1 cellular context compared by ENCODE assay signal in the genomic region with DNA sequence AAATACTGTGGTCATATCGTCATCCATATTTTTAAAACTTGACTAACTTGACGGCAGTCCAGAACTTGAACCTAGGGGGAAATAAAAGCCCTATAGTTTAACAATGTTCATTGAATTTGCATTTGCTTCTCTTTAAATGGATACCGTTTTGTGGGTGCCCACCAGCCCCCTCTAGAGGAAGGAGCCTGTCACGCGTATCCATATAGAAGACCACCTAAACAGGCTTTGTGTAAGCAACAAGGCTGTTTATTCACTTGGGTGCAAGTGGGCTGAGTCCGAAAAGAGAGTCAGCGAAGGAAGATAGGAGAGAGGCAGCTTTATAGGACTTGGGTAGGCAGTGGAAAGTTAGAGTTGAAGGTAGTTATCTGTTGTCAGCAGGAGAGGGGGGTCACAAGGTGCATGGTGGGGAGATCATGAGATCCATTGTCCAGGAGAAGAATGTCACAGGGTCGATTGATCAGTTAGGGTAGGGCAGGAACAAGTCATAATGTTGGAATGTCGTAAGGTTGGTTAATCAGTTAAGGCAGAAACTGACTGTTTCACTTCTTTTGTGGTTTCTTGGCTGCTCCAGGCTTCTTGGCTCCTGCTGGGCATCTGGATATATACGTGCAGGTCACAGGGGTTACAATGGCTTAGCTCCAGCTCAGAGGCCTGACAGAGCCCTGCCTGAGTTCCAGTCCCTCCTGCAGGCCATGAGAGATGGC.
TF ChIP-seq lines count a peak whose summit lies in the region.

No MANE protein-coding gene starts in this region.

TF ChIP-seq in K562, 482 proteins besides CTCF, POLR2A, EP300 and RAD21 (continued from another document and continues in another):
- TF ChIP-seq, protein P1, sequence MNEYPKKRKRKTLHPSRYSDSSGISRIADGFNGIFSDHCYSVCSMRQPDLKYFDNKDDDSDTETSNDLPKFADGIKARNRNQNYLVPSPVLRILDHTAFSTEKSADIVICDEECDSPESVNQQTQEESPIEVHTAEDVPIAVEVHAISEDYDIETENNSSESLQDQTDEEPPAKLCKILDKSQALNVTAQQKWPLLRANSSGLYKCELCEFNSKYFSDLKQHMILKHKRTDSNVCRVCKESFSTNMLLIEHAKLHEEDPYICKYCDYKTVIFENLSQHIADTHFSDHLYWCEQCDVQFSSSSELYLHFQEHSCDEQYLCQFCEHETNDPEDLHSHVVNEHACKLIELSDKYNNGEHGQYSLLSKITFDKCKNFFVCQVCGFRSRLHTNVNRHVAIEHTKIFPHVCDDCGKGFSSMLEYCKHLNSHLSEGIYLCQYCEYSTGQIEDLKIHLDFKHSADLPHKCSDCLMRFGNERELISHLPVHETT (CRISPR knock-in tag; conservative IDR thresholded peaks at IDR 0.05 in 1 of 2, IDR thresholded peaks at IDR 0.05 in 1 of 2) = no peak
- TF ChIP-seq NELFE (IDR thresholded peaks at IDR 0.05; ENCODE audit: insufficient read depth, insufficient read length) = no peak
- TF ChIP-seq MEIS2 (IDR thresholded peaks at IDR 0.05; ENCODE audit: partially characterized antibody) = no peak
- TF ChIP-seq, protein P2, sequence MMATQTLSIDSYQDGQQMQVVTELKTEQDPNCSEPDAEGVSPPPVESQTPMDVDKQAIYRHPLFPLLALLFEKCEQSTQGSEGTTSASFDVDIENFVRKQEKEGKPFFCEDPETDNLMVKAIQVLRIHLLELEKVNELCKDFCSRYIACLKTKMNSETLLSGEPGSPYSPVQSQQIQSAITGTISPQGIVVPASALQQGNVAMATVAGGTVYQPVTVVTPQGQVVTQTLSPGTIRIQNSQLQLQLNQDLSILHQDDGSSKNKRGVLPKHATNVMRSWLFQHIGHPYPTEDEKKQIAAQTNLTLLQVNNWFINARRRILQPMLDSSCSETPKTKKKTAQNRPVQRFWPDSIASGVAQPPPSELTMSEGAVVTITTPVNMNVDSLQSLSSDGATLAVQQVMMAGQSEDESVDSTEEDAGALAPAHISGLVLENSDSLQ (IDR thresholded peaks at IDR 0.05) = no peak
- TF ChIP-seq, protein P3, sequence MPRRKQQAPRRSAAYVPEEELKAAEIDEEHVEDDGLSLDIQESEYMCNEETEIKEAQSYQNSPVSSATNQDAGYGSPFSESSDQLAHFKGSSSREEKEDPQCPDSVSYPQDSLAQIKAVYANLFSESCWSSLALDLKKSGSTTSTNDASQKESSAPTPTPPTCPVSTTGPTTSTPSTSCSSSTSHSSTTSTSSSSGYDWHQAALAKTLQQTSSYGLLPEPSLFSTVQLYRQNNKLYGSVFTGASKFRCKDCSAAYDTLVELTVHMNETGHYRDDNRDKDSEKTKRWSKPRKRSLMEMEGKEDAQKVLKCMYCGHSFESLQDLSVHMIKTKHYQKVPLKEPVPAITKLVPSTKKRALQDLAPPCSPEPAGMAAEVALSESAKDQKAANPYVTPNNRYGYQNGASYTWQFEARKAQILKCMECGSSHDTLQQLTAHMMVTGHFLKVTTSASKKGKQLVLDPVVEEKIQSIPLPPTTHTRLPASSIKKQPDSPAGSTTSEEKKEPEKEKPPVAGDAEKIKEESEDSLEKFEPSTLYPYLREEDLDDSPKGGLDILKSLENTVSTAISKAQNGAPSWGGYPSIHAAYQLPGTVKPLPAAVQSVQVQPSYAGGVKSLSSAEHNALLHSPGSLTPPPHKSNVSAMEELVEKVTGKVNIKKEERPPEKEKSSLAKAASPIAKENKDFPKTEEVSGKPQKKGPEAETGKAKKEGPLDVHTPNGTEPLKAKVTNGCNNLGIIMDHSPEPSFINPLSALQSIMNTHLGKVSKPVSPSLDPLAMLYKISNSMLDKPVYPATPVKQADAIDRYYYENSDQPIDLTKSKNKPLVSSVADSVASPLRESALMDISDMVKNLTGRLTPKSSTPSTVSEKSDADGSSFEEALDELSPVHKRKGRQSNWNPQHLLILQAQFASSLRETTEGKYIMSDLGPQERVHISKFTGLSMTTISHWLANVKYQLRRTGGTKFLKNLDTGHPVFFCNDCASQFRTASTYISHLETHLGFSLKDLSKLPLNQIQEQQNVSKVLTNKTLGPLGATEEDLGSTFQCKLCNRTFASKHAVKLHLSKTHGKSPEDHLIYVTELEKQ (CRISPR knock-in tag; IDR thresholded peaks at IDR 0.05) = no peak
- TF ChIP-seq, protein P4, sequence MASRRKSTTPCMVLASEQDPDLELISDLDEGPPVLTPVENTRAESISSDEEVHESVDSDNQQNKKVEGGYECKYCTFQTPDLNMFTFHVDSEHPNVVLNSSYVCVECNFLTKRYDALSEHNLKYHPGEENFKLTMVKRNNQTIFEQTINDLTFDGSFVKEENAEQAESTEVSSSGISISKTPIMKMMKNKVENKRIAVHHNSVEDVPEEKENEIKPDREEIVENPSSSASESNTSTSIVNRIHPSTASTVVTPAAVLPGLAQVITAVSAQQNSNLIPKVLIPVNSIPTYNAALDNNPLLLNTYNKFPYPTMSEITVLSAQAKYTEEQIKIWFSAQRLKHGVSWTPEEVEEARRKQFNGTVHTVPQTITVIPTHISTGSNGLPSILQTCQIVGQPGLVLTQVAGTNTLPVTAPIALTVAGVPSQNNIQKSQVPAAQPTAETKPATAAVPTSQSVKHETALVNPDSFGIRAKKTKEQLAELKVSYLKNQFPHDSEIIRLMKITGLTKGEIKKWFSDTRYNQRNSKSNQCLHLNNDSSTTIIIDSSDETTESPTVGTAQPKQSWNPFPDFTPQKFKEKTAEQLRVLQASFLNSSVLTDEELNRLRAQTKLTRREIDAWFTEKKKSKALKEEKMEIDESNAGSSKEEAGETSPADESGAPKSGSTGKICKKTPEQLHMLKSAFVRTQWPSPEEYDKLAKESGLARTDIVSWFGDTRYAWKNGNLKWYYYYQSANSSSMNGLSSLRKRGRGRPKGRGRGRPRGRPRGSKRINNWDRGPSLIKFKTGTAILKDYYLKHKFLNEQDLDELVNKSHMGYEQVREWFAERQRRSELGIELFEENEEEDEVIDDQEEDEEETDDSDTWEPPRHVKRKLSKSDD (conservative IDR thresholded peaks at IDR 0.05; ENCODE audit: low read length) = no peak
- no peak for TF ChIP-seq ZNF12 (CRISPR knock-in tag; IDR thresholded peaks at IDR 0.05)
- no peak for TF ChIP-seq SP2 (IDR thresholded peaks at IDR 0.05; ENCODE audit: extremely low read depth, low read depth, low read length, poor library complexity, severe bottlenecking)
- TF ChIP-seq, protein P5, sequence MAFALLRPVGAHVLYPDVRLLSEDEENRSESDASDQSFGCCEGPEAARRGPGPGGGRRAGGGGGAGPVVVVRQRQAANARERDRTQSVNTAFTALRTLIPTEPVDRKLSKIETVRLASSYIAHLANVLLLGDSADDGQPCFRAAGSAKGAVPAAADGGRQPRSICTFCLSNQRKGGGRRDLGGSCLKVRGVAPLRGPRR (CRISPR knock-in tag; IDR thresholded peaks at IDR 0.05) = no peak
- TF ChIP-seq, protein P6, sequence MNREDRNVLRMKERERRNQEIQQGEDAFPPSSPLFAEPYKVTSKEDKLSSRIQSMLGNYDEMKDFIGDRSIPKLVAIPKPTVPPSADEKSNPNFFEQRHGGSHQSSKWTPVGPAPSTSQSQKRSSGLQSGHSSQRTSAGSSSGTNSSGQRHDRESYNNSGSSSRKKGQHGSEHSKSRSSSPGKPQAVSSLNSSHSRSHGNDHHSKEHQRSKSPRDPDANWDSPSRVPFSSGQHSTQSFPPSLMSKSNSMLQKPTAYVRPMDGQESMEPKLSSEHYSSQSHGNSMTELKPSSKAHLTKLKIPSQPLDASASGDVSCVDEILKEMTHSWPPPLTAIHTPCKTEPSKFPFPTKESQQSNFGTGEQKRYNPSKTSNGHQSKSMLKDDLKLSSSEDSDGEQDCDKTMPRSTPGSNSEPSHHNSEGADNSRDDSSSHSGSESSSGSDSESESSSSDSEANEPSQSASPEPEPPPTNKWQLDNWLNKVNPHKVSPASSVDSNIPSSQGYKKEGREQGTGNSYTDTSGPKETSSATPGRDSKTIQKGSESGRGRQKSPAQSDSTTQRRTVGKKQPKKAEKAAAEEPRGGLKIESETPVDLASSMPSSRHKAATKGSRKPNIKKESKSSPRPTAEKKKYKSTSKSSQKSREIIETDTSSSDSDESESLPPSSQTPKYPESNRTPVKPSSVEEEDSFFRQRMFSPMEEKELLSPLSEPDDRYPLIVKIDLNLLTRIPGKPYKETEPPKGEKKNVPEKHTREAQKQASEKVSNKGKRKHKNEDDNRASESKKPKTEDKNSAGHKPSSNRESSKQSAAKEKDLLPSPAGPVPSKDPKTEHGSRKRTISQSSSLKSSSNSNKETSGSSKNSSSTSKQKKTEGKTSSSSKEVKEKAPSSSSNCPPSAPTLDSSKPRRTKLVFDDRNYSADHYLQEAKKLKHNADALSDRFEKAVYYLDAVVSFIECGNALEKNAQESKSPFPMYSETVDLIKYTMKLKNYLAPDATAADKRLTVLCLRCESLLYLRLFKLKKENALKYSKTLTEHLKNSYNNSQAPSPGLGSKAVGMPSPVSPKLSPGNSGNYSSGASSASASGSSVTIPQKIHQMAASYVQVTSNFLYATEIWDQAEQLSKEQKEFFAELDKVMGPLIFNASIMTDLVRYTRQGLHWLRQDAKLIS (CRISPR knock-in tag; IDR thresholded peaks at IDR 0.05) = no peak
- TF ChIP-seq JUNB (CRISPR knock-in tag; conservative IDR thresholded peaks at IDR 0.05) = no peak
- TF ChIP-seq, protein P7, sequence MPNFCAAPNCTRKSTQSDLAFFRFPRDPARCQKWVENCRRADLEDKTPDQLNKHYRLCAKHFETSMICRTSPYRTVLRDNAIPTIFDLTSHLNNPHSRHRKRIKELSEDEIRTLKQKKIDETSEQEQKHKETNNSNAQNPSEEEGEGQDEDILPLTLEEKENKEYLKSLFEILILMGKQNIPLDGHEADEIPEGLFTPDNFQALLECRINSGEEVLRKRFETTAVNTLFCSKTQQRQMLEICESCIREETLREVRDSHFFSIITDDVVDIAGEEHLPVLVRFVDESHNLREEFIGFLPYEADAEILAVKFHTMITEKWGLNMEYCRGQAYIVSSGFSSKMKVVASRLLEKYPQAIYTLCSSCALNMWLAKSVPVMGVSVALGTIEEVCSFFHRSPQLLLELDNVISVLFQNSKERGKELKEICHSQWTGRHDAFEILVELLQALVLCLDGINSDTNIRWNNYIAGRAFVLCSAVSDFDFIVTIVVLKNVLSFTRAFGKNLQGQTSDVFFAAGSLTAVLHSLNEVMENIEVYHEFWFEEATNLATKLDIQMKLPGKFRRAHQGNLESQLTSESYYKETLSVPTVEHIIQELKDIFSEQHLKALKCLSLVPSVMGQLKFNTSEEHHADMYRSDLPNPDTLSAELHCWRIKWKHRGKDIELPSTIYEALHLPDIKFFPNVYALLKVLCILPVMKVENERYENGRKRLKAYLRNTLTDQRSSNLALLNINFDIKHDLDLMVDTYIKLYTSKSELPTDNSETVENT (CRISPR knock-in tag; IDR thresholded peaks at IDR 0.05) = no peak
- TF ChIP-seq RCOR1 (IDR thresholded peaks at IDR 0.05; ENCODE audit: borderline replicate concordance in 1 of 2, low read depth in 2 of 2, low read length in 2 of 2) = no peak
- no peak for TF ChIP-seq MED1 (CRISPR knock-in tag; IDR thresholded peaks at IDR 0.05; ENCODE audit: borderline replicate concordance)
- TF ChIP-seq, protein P8, sequence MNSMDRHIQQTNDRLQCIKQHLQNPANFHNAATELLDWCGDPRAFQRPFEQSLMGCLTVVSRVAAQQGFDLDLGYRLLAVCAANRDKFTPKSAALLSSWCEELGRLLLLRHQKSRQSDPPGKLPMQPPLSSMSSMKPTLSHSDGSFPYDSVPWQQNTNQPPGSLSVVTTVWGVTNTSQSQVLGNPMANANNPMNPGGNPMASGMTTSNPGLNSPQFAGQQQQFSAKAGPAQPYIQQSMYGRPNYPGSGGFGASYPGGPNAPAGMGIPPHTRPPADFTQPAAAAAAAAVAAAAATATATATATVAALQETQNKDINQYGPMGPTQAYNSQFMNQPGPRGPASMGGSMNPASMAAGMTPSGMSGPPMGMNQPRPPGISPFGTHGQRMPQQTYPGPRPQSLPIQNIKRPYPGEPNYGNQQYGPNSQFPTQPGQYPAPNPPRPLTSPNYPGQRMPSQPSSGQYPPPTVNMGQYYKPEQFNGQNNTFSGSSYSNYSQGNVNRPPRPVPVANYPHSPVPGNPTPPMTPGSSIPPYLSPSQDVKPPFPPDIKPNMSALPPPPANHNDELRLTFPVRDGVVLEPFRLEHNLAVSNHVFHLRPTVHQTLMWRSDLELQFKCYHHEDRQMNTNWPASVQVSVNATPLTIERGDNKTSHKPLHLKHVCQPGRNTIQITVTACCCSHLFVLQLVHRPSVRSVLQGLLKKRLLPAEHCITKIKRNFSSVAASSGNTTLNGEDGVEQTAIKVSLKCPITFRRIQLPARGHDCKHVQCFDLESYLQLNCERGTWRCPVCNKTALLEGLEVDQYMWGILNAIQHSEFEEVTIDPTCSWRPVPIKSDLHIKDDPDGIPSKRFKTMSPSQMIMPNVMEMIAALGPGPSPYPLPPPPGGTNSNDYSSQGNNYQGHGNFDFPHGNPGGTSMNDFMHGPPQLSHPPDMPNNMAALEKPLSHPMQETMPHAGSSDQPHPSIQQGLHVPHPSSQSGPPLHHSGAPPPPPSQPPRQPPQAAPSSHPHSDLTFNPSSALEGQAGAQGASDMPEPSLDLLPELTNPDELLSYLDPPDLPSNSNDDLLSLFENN (IDR thresholded peaks at IDR 0.05; ENCODE audit: low read depth in 2 of 2, low read length in 2 of 2) = no peak
- TF ChIP-seq ZNF146 (CRISPR knock-in tag; IDR thresholded peaks at IDR 0.05; ENCODE audit: unreplicated experiment) = no peak
- no peak for TF ChIP-seq ZNF212 (CRISPR knock-in tag; IDR thresholded peaks at IDR 0.05)
- TF ChIP-seq SMARCA4 (IDR thresholded peaks at IDR 0.05) = 0 out of 2 replicates have a peak, but pooled peaks have one; percentile 19
- no peak for TF ChIP-seq LCOR (CRISPR knock-in tag; IDR thresholded peaks at IDR 0.05)
- TF ChIP-seq, protein P9, sequence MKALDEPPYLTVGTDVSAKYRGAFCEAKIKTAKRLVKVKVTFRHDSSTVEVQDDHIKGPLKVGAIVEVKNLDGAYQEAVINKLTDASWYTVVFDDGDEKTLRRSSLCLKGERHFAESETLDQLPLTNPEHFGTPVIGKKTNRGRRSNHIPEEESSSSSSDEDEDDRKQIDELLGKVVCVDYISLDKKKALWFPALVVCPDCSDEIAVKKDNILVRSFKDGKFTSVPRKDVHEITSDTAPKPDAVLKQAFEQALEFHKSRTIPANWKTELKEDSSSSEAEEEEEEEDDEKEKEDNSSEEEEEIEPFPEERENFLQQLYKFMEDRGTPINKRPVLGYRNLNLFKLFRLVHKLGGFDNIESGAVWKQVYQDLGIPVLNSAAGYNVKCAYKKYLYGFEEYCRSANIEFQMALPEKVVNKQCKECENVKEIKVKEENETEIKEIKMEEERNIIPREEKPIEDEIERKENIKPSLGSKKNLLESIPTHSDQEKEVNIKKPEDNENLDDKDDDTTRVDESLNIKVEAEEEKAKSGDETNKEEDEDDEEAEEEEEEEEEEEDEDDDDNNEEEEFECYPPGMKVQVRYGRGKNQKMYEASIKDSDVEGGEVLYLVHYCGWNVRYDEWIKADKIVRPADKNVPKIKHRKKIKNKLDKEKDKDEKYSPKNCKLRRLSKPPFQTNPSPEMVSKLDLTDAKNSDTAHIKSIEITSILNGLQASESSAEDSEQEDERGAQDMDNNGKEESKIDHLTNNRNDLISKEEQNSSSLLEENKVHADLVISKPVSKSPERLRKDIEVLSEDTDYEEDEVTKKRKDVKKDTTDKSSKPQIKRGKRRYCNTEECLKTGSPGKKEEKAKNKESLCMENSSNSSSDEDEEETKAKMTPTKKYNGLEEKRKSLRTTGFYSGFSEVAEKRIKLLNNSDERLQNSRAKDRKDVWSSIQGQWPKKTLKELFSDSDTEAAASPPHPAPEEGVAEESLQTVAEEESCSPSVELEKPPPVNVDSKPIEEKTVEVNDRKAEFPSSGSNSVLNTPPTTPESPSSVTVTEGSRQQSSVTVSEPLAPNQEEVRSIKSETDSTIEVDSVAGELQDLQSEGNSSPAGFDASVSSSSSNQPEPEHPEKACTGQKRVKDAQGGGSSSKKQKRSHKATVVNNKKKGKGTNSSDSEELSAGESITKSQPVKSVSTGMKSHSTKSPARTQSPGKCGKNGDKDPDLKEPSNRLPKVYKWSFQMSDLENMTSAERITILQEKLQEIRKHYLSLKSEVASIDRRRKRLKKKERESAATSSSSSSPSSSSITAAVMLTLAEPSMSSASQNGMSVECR (CRISPR knock-in tag; IDR thresholded peaks at IDR 0.05) = no peak
- TF ChIP-seq PHTF2 (CRISPR knock-in tag; IDR thresholded peaks at IDR 0.05) = no peak
- no peak for TF ChIP-seq PRMT5 (CRISPR knock-in tag; IDR thresholded peaks at IDR 0.05)
- TF ChIP-seq POLR2AphosphoS2 (IDR thresholded peaks at IDR 0.05; ENCODE audit: low read length) = no peak
